In genomic region chr18:8601277-8602032, GRCh38 we compare ENCODE assay signal across 1 cellular context.
TF ChIP-seq lines count a peak whose summit lies in the region.

No MANE protein-coding gene starts in this region.

TF ChIP-seq in GM12878, 131 proteins besides CTCF, POLR2A, EP300 and RAD21 (continued from another document):
- TF ChIP-seq ZBTB40 (IDR thresholded peaks at IDR 0.05; ENCODE audit: borderline replicate concordance) = peak; percentile 17; the same call in 1 of the 2 replicates
- peak; percentile 60; the same call in 1 of the 2 replicates for TF ChIP-seq ZBED1 (IDR thresholded peaks at IDR 0.05; ENCODE audit: borderline replicate concordance)
- peak; percentile 88 to 94 for TF ChIP-seq IKZF2 (IDR thresholded peaks at IDR 0.05)
